In the genomic region with DNA sequence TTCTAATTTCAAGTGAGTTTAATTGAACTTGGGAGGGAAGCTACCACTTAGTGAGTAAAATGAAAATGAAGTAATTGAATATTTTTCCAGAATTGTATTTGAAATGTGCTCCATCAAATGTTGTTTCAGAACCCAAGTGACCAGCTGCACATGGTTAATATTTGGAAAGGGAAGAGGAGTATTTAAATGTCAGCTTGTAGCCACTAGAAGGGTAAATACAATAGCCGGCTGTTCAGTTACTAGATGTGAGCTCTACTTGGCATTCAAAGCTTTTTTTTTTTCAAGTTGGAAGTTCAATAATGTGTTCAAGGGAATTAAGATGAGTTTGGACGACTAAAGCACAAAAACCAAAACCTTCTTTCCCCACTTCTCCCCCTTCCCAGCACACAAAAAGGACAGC, we compare ENCODE assay signal across 18 cellular contexts.
"Had no signal": no experiment of that assay in that cellular context is flagged by ENCODE, and none has a peak within 500 bp of the region (broad histone marks: within the 10 kb centered on the region; RNA-seq: fewer than 3 reads in every experiment).

No MANE protein-coding gene starts in this region.

- H3K9me3 Mint-ChIP-seq: activated CD4-positive, alpha-beta T cell treated with anti-CD3 and anti-CD28 coated beads, Interleukin-2, amount 10 ng/mL, durations not matched to agents 24 days and 14 days had no signal

- H3K27me3 ChIP-seq: gastroesophageal sphincter, heart right ventricle had no signal

- H3K4me1 ChIP-seq: gastroesophageal sphincter, heart right ventricle, parathyroid adenoma had no signal

- H3K4me3 ChIP-seq: gastroesophageal sphincter, heart right ventricle, mucosa of descending colon had no signal

- H3K36me3 ChIP-seq: gastroesophageal sphincter, heart right ventricle had no signal

- ATAC-seq: activated naive CD4-positive, alpha-beta T cell treated with anti-CD3 and anti-CD28 coated beads, Interleukin-2, amount 50 U/mL, for 72 hours; activated T-cell treated with anti-CD3 and anti-CD28 coated beads, Interleukin-2, amount 50 U/mL, for 72 hours; gastroesophageal sphincter; heart right ventricle; mucosa of descending colon; naive thymus-derived CD4-positive, alpha-beta T cell; stimulated activated naive CD8-positive, alpha-beta T cell treated with anti-CD3 and anti-CD28 coated beads, Interleukin-15, amount 100 ng/mL, for 72 hours; T-helper 17 cell had no signal

- H3K9ac ChIP-seq: parathyroid adenoma had no signal

- H3K9me3 ChIP-seq: gastroesophageal sphincter, mucosa of descending colon had no signal

- H3K27me3 Mint-ChIP-seq: activated CD4-positive, alpha-beta T cell treated with anti-CD3 and anti-CD28 coated beads, Interleukin-2, amount 10 ng/mL, durations not matched to agents 24 days and 14 days; naive thymus-derived CD4-positive, alpha-beta T cell; stimulated activated naive CD8-positive, alpha-beta T cell treated with anti-CD3 and anti-CD28 coated beads, Interleukin-15, amount 100 ng/mL, for 72 hours; T-helper 17 cell had no signal

- H3K4me3 Mint-ChIP-seq: activated CD4-positive, alpha-beta T cell treated with anti-CD3 and anti-CD28 coated beads, Interleukin-2, amount 10 ng/mL, durations not matched to agents 24 days and 14 days; activated T-cell treated with anti-CD3 and anti-CD28 coated beads, Interleukin-2, amount 50 U/mL, for 72 hours; naive thymus-derived CD4-positive, alpha-beta T cell; stimulated activated naive CD8-positive, alpha-beta T cell treated with anti-CD3 and anti-CD28 coated beads, Interleukin-15, amount 100 ng/mL, for 72 hours; T-helper 17 cell had no signal

- DNase-seq: activated CD4-positive, alpha-beta T cell treated with anti-CD3 and anti-CD28 coated beads, Interleukin-2, amount 10 ng/mL, durations not matched to agents 24 days and 14 days; activated CD4-positive, CD25-positive, alpha-beta regulatory T cell; activated CD8-positive, alpha-beta memory T cell treated with anti-CD3 and anti-CD28 coated beads, Interleukin-2, amount 50 U/mL, for 48 hours; activated gamma-delta T cell; activated T-cell treated with anti-CD3 and anti-CD28 coated beads, Interleukin-2, amount 50 U/mL, for 72 hours; amygdala; effector memory CD4-positive, alpha-beta T cell; heart right ventricle; islet precursor cell; mucosa of descending colon; naive thymus-derived CD4-positive, alpha-beta T cell; stimulated activated CD4-positive, alpha-beta T cell treated with anti-CD3 and anti-CD28 coated beads, Interleukin-1b, Interleukin-23, amount 100 ng/mL, for 48 hours; stimulated activated naive CD8-positive, alpha-beta T cell treated with anti-CD3 and anti-CD28 coated beads, Interleukin-15, amount 100 ng/mL, for 72 hours; T-helper 17 cell had no signal

- H3K27ac ChIP-seq: gastroesophageal sphincter, heart right ventricle, parathyroid adenoma had no signal

- FAIRE-seq: TTC549 had no signal

- H3K4me1 Mint-ChIP-seq: activated CD4-positive, alpha-beta T cell treated with anti-CD3 and anti-CD28 coated beads, Interleukin-2, amount 10 ng/mL, durations not matched to agents 24 days and 14 days; naive thymus-derived CD4-positive, alpha-beta T cell; stimulated activated naive CD8-positive, alpha-beta T cell treated with anti-CD3 and anti-CD28 coated beads, Interleukin-15, amount 100 ng/mL, for 72 hours; T-helper 17 cell had no signal

- H3K27ac Mint-ChIP-seq: activated CD4-positive, alpha-beta T cell treated with anti-CD3 and anti-CD28 coated beads, Interleukin-2, amount 10 ng/mL, durations not matched to agents 24 days and 14 days; activated naive CD4-positive, alpha-beta T cell treated with anti-CD3 and anti-CD28 coated beads, Interleukin-2, amount 50 U/mL, for 72 hours; activated T-cell treated with anti-CD3 and anti-CD28 coated beads, Interleukin-2, amount 50 U/mL, for 72 hours; naive thymus-derived CD4-positive, alpha-beta T cell; stimulated activated naive CD8-positive, alpha-beta T cell treated with anti-CD3 and anti-CD28 coated beads, Interleukin-15, amount 100 ng/mL, for 72 hours; T-helper 17 cell had no signal

- H3K36me3 Mint-ChIP-seq: activated naive CD4-positive, alpha-beta T cell treated with anti-CD3 and anti-CD28 coated beads, Interleukin-2, amount 50 U/mL, for 72 hours; naive thymus-derived CD4-positive, alpha-beta T cell had no signal
